16 cellular contexts compared by ENCODE assay signal in genomic region chr1:52634111-52634510, GRCh38. TPM values are rescaled to one million over a fixed set of nuclear protein-coding genes. Genes with fewer than 3 reads are reported as not detected.
DNase-seq lines count a peak whose midpoint lies in the region; ATAC-seq and TF ChIP-seq lines count a peak whose summit lies in the region.
"Had no signal": no experiment of that assay in that cellular context is flagged by ENCODE, and none has a peak within 500 bp of the region (broad histone marks: within the 10 kb centered on the region; RNA-seq: fewer than 3 reads in every experiment).

No MANE protein-coding gene starts in this region.

- peak overlapping the region; percentile 16 for H2AK5ac ChIP-seq in neuronal stem cell (ENCODE audit: low read depth, low read length)

- H3K9me3 Mint-ChIP-seq in Caco-2 (ENCODE audit: unreplicated experiment) (no peaks in the 10 kb centered on the region), T-cell (no peaks in the 10 kb centered on the region)
- H3K9me3 Mint-ChIP-seq in activated naive CD8-positive, alpha-beta T cell treated with anti-CD3 and anti-CD28 coated beads for 36 hours: no peaks in the 10 kb centered on the region

- H3K4me1 Mint-ChIP-seq in Caco-2 (ENCODE audit: low read depth, unreplicated experiment): peaks cover 8% of the 10 kb centered on the region
- H3K4me1 Mint-ChIP-seq in T-cell: peaks cover 76 to 78% (median 78%) of the 10 kb centered on the region in 3 donors
- peaks cover 66% of the 10 kb centered on the region for H3K4me1 Mint-ChIP-seq in activated naive CD8-positive, alpha-beta T cell treated with anti-CD3 and anti-CD28 coated beads for 36 hours

- peak overlapping the region; percentile 60 for H3K27ac Mint-ChIP-seq in Caco-2 (ENCODE audit: unreplicated experiment)
- H3K27ac Mint-ChIP-seq in T-cell: peak overlapping the region; percentile 99 to 100
- H3K27ac Mint-ChIP-seq in activated naive CD8-positive, alpha-beta T cell treated with anti-CD3 and anti-CD28 coated beads for 36 hours: peak overlapping the region; percentile 94

- H2BK5ac ChIP-seq in neuronal stem cell (ENCODE audit: low read length): no peak overlapping the region

- no peak overlapping the region for H2BK120ac ChIP-seq in neuronal stem cell (ENCODE audit: low read depth, low read length)

- no peak overlapping the region for H3K18ac ChIP-seq in neuronal stem cell (ENCODE audit: low read length)

- intact Hi-C loops in Caco-2 (cut with micrococcal nuclease; ENCODE audit: unreplicated experiment): no loop called here

- H3K14ac ChIP-seq in neuronal stem cell (ENCODE audit: low read length): no peak overlapping the region

- TSS peak; percentile 45 for BruUV-seq in Caco-2 (replicated peaks; lab: Mats Ljungman, UMichigan)

- no peak overlapping the region for H4K8ac ChIP-seq in neuronal stem cell (ENCODE audit: low read depth, low read length)

- H3K36me3 ChIP-seq in Caco-2 (ENCODE audit: control insufficient read depth, insufficient read depth, low read length) (no peaks in the 10 kb centered on the region), neuronal stem cell (replicated peaks in 1 of 2; ENCODE audit: control insufficient read depth in 2 of 2, insufficient read depth in 2 of 2, low read length in 2 of 2) (no peaks in the 10 kb centered on the region)
- H3K36me3 ChIP-seq: left lung had no signal

- H3K4me3 Mint-ChIP-seq in Caco-2 (ENCODE audit: unreplicated experiment): peak overlapping the region; percentile 81
- peak overlapping the region; percentile 91 to 95 (median 94) for H3K4me3 Mint-ChIP-seq in T-cell
- H3K4me3 Mint-ChIP-seq in activated naive CD8-positive, alpha-beta T cell treated with anti-CD3 and anti-CD28 coated beads for 36 hours: peak overlapping the region; percentile 88

- no peak overlapping the region for H3K4me2 ChIP-seq in neuronal stem cell (ENCODE audit: insufficient read depth, low read length, poor library complexity, severe bottlenecking)

- no peak for TF ChIP-seq CTCF in Caco-2 (IDR thresholded peaks at IDR 0.05; ENCODE audit: insufficient read depth in 1 of 2, low read depth in 1 of 2, low read length in 1 of 2, severe bottlenecking in 1 of 2, unreplicated experiment in 1 of 2)

- H2BK12ac ChIP-seq in neuronal stem cell (ENCODE audit: low read length): no peak overlapping the region

- CTCF ChIA-PET in Caco-2 (lab: Charles Lee): no interaction called here
- CTCF ChIA-PET in T-cell (lab: Charles Lee): interaction anchor here (0.7 to 1.4 kb wide), 3 partner anchors 33 to 381 kb away, joined by 3 read pairs; no protein-coding TSS in a partner anchor

- no peak overlapping the region for H3K4ac ChIP-seq in neuronal stem cell (ENCODE audit: low read length)

- H3K4me3 ChIP-seq in Caco-2 (ENCODE audit: low read depth, low read length): no peak overlapping the region
- H3K4me3 ChIP-seq in neuronal stem cell (ENCODE audit: low read length in 2 of 2): no peak overlapping the region

- H3K4me1 ChIP-seq in Caco-2: peaks cover 14% of the 10 kb centered on the region
- H3K4me1 ChIP-seq in neuronal stem cell (ENCODE audit: control insufficient read depth in 2 of 2, insufficient read depth in 1 of 2, low read depth in 1 of 2, low read length in 2 of 2): peaks cover 16 to 25% of the 10 kb centered on the region in 2 donors
- H3K4me1 ChIP-seq: parathyroid adenoma had no signal

- H4K91ac ChIP-seq in neuronal stem cell (ENCODE audit: low read depth, low read length, poor library complexity): no peak overlapping the region

- no CpG with 5 or more reads among the region's 4 CpGs for WGBS in neuronal stem cell (ENCODE audit: extremely low coverage in 2 of 2, insufficient read length in 2 of 2, insufficient replicate concordance in 1 of 2), 2 donors

- H2BK15ac ChIP-seq in neuronal stem cell (ENCODE audit: low read length): no peak overlapping the region

- H3K27me3 Mint-ChIP-seq in Caco-2 (ENCODE audit: insufficient read depth, unreplicated experiment) (no peaks in the 10 kb centered on the region), T-cell (no peaks in the 10 kb centered on the region)
- H3K27me3 Mint-ChIP-seq in activated naive CD8-positive, alpha-beta T cell treated with anti-CD3 and anti-CD28 coated beads for 36 hours: no peaks in the 10 kb centered on the region

- H3K9me3 ChIP-seq in Caco-2 (no peaks in the 10 kb centered on the region; the same call in 1 of the 2 replicates), neuronal stem cell (replicated peaks in 1 of 2; ENCODE audit: control insufficient read depth in 2 of 2, insufficient read depth in 1 of 2, low read depth in 1 of 2, low read length in 2 of 2) (peaks cover 2 to 5% of the 10 kb centered on the region in 2 donors)
- H3K9me3 ChIP-seq: left lung had no signal

- no peak for DNase-seq in Caco-2
- DNase-seq in T-cell: peak in 2 of 34 experiments; percentile 9 to 12
- peak; percentile 36 for DNase-seq in activated naive CD8-positive, alpha-beta T cell treated with anti-CD3 and anti-CD28 coated beads for 36 hours
- DNase-seq in neuronal stem cell (ENCODE audit: low spot score): no peak
- DNase-seq in A172 (ENCODE audit: low spot score): no peak
- DNase-seq: COR-L47, Karpas-422, left lung, NCI-H2081 treated with DMSO at 0.1 percent for 48 hours had no signal

- POLR2A ChIA-PET in Caco-2 (lab: Charles Lee): no interaction called here
- POLR2A ChIA-PET in T-cell (lab: Charles Lee): interaction anchor here (0.5 to 0.9 kb wide), 2 partner anchors 81 to 596 kb away, joined by 5 to 7 read pairs; partner anchors contain the start of gene TUT4 (in 1 of the 2)

- H3K23ac ChIP-seq in neuronal stem cell (ENCODE audit: low read depth, low read length, poor library complexity): no peak overlapping the region

- H2AFZ ChIP-seq in neuronal stem cell (ENCODE audit: low read length): no peak overlapping the region

- peaks cover 5% of the 10 kb centered on the region for H3K36me3 Mint-ChIP-seq in Caco-2 (ENCODE audit: insufficient read depth, unreplicated experiment)
- H3K36me3 Mint-ChIP-seq in T-cell: peaks cover 9% of the 10 kb centered on the region
- H3K36me3 Mint-ChIP-seq in activated naive CD8-positive, alpha-beta T cell treated with anti-CD3 and anti-CD28 coated beads for 36 hours: peaks cover 18% of the 10 kb centered on the region

- H3K9ac ChIP-seq in neuronal stem cell (ENCODE audit: low read depth, low read length, poor library complexity): no peak overlapping the region
- H3K9ac ChIP-seq: parathyroid adenoma had no signal

- ATAC-seq in T-cell (replicated peaks in 1 of 4): no peak
- no peak for ATAC-seq in HG03565 (IDR thresholded peaks at IDR 0.05; ENCODE audit: unreplicated experiment)
- no peak for ATAC-seq in GM21723 (IDR thresholded peaks at IDR 0.05; ENCODE audit: unreplicated experiment)
- ATAC-seq in HG03521 (IDR thresholded peaks at IDR 0.05; ENCODE audit: unreplicated experiment): no peak

- H3K27me3 ChIP-seq in Caco-2 (replicated peaks; ENCODE audit: control insufficient read depth, insufficient read depth, low read length) (no peaks in the 10 kb centered on the region), neuronal stem cell (ENCODE audit: control insufficient read depth in 3 of 3, insufficient read depth in 3 of 3, low read depth in 1 of 3, low read length in 3 of 3) (peaks cover 0 to 32% (median 3%) of the 10 kb centered on the region in 3 experiments)

- H3K79me1 ChIP-seq in neuronal stem cell (ENCODE audit: low read depth, low read length): no peaks in the 10 kb centered on the region

- H3K27ac ChIP-seq in neuronal stem cell (replicated peaks; ENCODE audit: low read length): no peak overlapping the region
- H3K27ac ChIP-seq: parathyroid adenoma had no signal

RNA-seq across cellular contexts. Expression of gene SHISAL2A, which starts 1.1 kb away (rescaled TPM):
- total RNA-seq in Caco-2 (2022): 3.2 and 3.7 TPM in 2 replicates
- 10 to 100 TPM; 38.4 to 80.7 (median 74.7) TPM for total RNA-seq in T-cell
- total RNA-seq in activated naive CD8-positive, alpha-beta T cell treated with anti-CD3 and anti-CD28 coated beads for 36 hours: 10 to 100 TPM; 13.7 to 14.2 TPM
- 1.5 TPM for polyA plus RNA-seq in neuronal stem cell (2013, experiment 1 of 2)
- 1.7 TPM for polyA plus RNA-seq in neuronal stem cell (2013, experiment 2 of 2)
- not detected in 2 replicates for total RNA-seq in A172 (2014; rRNA removed; shearing (Covaris generic))
- total RNA-seq: astrocyte, glomerular endothelial cell, subcutaneous adipose tissue had no signal

RNA-seq across cellular contexts. Expression of gene GPX7, which starts 31.9 kb away (rescaled TPM):
- total RNA-seq in Caco-2 (2022) (19.4 and 21.7 TPM in 2 replicates), T-cell (10 to 100 TPM; 13.4 to 28.1 (median 22.9) TPM)
- 10 to 100 TPM; 29.4 to 31.1 TPM for total RNA-seq in activated naive CD8-positive, alpha-beta T cell treated with anti-CD3 and anti-CD28 coated beads for 36 hours
- polyA plus RNA-seq in neuronal stem cell (2013, experiment 1 of 2): 40.1 TPM
- 39.9 TPM for polyA plus RNA-seq in neuronal stem cell (2013, experiment 2 of 2)
- total RNA-seq in A172 (2014; rRNA removed; shearing (Covaris generic)): not detected in 2 replicates

Comparison
In these comparisons a context has a peak if more than half of its experiments do, and no peak if none do; other contexts are left out.
1. RNA of gene GPX7, which starts 31.9 kb away (total RNA-seq): 29.4 to 31.1 TPM in activated naive CD8-positive, alpha-beta T cell treated with anti-CD3 and anti-CD28 coated beads for 36 hours, 13.4 to 28.1 TPM in T-cell and 19.4 to 21.7 TPM in Caco-2; not detected in A172; every median in the first group is over 10 times any median in the second.
2. Peak in every context shown above with its lines, with median percentiles within 50 percentile points of each other: H3K27ac Mint-ChIP-seq and H3K4me3 Mint-ChIP-seq.